ENCODE assay signal across 22 cellular contexts in the genomic region with DNA sequence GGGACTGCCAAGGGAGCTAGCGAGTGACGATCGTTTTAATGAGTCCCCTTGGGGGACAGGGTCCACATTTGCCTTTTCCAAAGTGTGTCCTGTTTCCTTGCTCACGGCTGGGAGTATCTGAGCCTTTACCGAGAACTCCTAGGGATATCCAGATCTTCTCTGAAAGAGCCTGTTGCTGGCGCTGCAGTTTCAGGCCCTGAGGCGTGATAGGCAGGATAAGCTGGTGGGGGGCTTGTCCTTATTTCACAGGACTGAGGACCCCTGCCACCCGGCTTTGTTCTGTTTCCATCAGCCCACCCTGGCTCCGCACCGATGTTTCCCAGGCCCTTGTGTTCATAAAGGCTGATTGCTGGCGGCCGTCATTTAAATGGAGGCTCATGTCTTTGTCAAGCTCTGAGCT. TPM values are rescaled to one million over a fixed set of nuclear protein-coding genes. Genes with fewer than 3 reads are reported as not detected.
DNase-seq lines count a peak whose midpoint lies in the region; ATAC-seq and TF ChIP-seq lines count a peak whose summit lies in the region.
"Had no signal": no experiment of that assay in that cellular context is flagged by ENCODE, and none has a peak within 500 bp of the region (broad histone marks: within the 10 kb centered on the region; RNA-seq: fewer than 3 reads in every experiment).

No MANE protein-coding gene starts in this region.

- H3K79me2 ChIP-seq in GM23338 (replicated peaks; ENCODE audit: insufficient read depth) (no peaks in the 10 kb centered on the region), osteoblast (ENCODE audit: insufficient read depth, low read length) (no peaks in the 10 kb centered on the region)

- H3K9me3 Mint-ChIP-seq in GM23338 = no peaks in the 10 kb centered on the region
- H3K9me3 Mint-ChIP-seq in activated T-helper 17 cell treated with anti-CD3 and anti-CD28 coated beads, Interleukin-2, amount 50 U/mL, for 72 hours = no peaks in the 10 kb centered on the region
- H3K9me3 Mint-ChIP-seq in stimulated activated effector memory CD8-positive, alpha-beta T cell treated with anti-CD3 and anti-CD28 coated beads, Interleukin-12 subunit alpha, Interleukin-12 subunit beta, amount 100 ng/mL, for 72 hours = no peaks in the 10 kb centered on the region

- H3K27me3 Mint-ChIP-seq in GM23338 (ENCODE audit: insufficient read depth, low read depth, poor library complexity) = peaks cover 2% of the 10 kb centered on the region
- no peaks in the 10 kb centered on the region for H3K27me3 Mint-ChIP-seq in activated T-helper 17 cell treated with anti-CD3 and anti-CD28 coated beads, Interleukin-2, amount 50 U/mL, for 72 hours

- H3K9ac ChIP-seq in NT2/D1 (ENCODE audit: insufficient read length, low read depth) (peak overlapping the region; percentile 57), iPS-15b (ENCODE audit: low read depth, low read length) (peak overlapping the region; percentile 17)

- TF ChIP-seq CTCF in GM23338 (conservative IDR thresholded peaks at IDR 0.05; ENCODE audit: low read depth in 2 of 2) = no peak
- TF ChIP-seq CTCF in osteoblast (IDR thresholded peaks at IDR 0.05; ENCODE audit: extremely low read depth, low read depth, low read length) = no peak

- no peaks in the 10 kb centered on the region for H3K27me3 ChIP-seq in GM23338 (ENCODE audit: insufficient read depth)
- peaks cover 12% of the 10 kb centered on the region for H3K27me3 ChIP-seq in NT2/D1 (ENCODE audit: insufficient read depth, insufficient read length)
- H3K27me3 ChIP-seq in iPS-15b (ENCODE audit: control insufficient read depth, insufficient read depth, low read length) = no peaks in the 10 kb centered on the region
- peaks cover 6% of the 10 kb centered on the region for H3K27me3 ChIP-seq in osteoblast (ENCODE audit: insufficient read depth, low read length)
- H3K27me3 ChIP-seq: BE2C had no signal

- H3K9me2 ChIP-seq in GM23338 (ENCODE audit: insufficient read depth) = no peaks in the 10 kb centered on the region

- no peaks in the 10 kb centered on the region for H4K20me1 ChIP-seq in GM23338 (replicated peaks; ENCODE audit: insufficient read depth)
- no peaks in the 10 kb centered on the region for H4K20me1 ChIP-seq in osteoblast (ENCODE audit: insufficient read depth, low read length)

- H3K36me3 Mint-ChIP-seq in GM23338 (ENCODE audit: low read depth) = no peaks in the 10 kb centered on the region
- no peaks in the 10 kb centered on the region for H3K36me3 Mint-ChIP-seq in activated T-helper 17 cell treated with anti-CD3 and anti-CD28 coated beads, Interleukin-2, amount 50 U/mL, for 72 hours (ENCODE audit: low read depth)
- no peaks in the 10 kb centered on the region for H3K36me3 Mint-ChIP-seq in stimulated activated effector memory CD8-positive, alpha-beta T cell treated with anti-CD3 and anti-CD28 coated beads, Interleukin-12 subunit alpha, Interleukin-12 subunit beta, amount 100 ng/mL, for 72 hours
- H3K36me3 Mint-ChIP-seq: CD14-positive monocyte had no signal

- H3K27ac ChIP-seq in GM23338 (ENCODE audit: low read depth) (no peak overlapping the region), osteoblast (ENCODE audit: low read depth, low read length) (no peak overlapping the region)

- no peaks in the 10 kb centered on the region for H3K9me3 ChIP-seq in NT2/D1 (ENCODE audit: insufficient read depth, low read length)
- H3K9me3 ChIP-seq in iPS-15b (ENCODE audit: control insufficient read depth, insufficient read depth, low read length) = no peaks in the 10 kb centered on the region
- no peaks in the 10 kb centered on the region for H3K9me3 ChIP-seq in osteoblast (ENCODE audit: low read depth, low read length)
- H3K9me3 ChIP-seq: BE2C had no signal

- H3K36me3 ChIP-seq in GM23338 (ENCODE audit: insufficient read depth) (no peaks in the 10 kb centered on the region), NT2/D1 (ENCODE audit: insufficient read depth, insufficient read length, low read length) (no peaks in the 10 kb centered on the region), iPS-15b (ENCODE audit: control insufficient read depth, insufficient read depth, low read length) (no peaks in the 10 kb centered on the region), osteoblast (ENCODE audit: insufficient read depth, low read length) (no peaks in the 10 kb centered on the region)
- H3K36me3 ChIP-seq: BE2C had no signal

- DNase-seq in GM23338 (ENCODE audit: low spot score) (no peak), NT2/D1 (ENCODE audit: low read depth, low spot score) (no peak), osteoblast (ENCODE audit: insufficient read length, low spot score, missing footprints) (peak; percentile 21), NCI-H69 (lab: John Stamatoyannopoulos, UW) (no peak)
- no peak for DNase-seq in stimulated activated effector memory CD8-positive, alpha-beta T cell treated with anti-CD3 and anti-CD28 coated beads, Interleukin-12 subunit alpha, Interleukin-12 subunit beta, amount 100 ng/mL, for 72 hours (ENCODE audit: low spot score in 2 of 2)
- DNase-seq: BE2C, Calu3, DMS79 treated with DMSO at 0.1 percent for 48 hours, H7, KBM-7, MV-4-11, NCI-H1105 treated with DMSO at 0.1 percent for 48 hours, NCI-H146, NCI-H1930, NCI-H2107, NCI-H446 treated with DMSO at 0.1 percent for 48 hours, NCI-H526, RPMI8226, SHP77 treated with DMSO at 0.1 percent for 48 hours had no signal

- H3K4me3 Mint-ChIP-seq in GM23338 = no peak overlapping the region
- H3K4me3 Mint-ChIP-seq in activated T-helper 17 cell treated with anti-CD3 and anti-CD28 coated beads, Interleukin-2, amount 50 U/mL, for 72 hours = no peak overlapping the region
- no peak overlapping the region for H3K4me3 Mint-ChIP-seq in stimulated activated effector memory CD8-positive, alpha-beta T cell treated with anti-CD3 and anti-CD28 coated beads, Interleukin-12 subunit alpha, Interleukin-12 subunit beta, amount 100 ng/mL, for 72 hours
- H3K4me3 Mint-ChIP-seq: CD14-positive monocyte had no signal

- H3K27ac Mint-ChIP-seq in GM23338 = no peak overlapping the region
- H3K27ac Mint-ChIP-seq in activated T-helper 17 cell treated with anti-CD3 and anti-CD28 coated beads, Interleukin-2, amount 50 U/mL, for 72 hours = no peak overlapping the region
- H3K27ac Mint-ChIP-seq in stimulated activated effector memory CD8-positive, alpha-beta T cell treated with anti-CD3 and anti-CD28 coated beads, Interleukin-12 subunit alpha, Interleukin-12 subunit beta, amount 100 ng/mL, for 72 hours = no peak overlapping the region
- H3K27ac Mint-ChIP-seq: CD14-positive monocyte had no signal

- H3K4me2 ChIP-seq in GM23338 (no peak overlapping the region), osteoblast (ENCODE audit: insufficient read depth, low read length) (no peak overlapping the region)

- ATAC-seq in GM23338 = peak; percentile 57
- no peak for ATAC-seq in activated T-helper 17 cell treated with anti-CD3 and anti-CD28 coated beads, Interleukin-2, amount 50 U/mL, for 72 hours (replicated peaks)
- no peak for ATAC-seq in stimulated activated effector memory CD8-positive, alpha-beta T cell treated with anti-CD3 and anti-CD28 coated beads, Interleukin-12 subunit alpha, Interleukin-12 subunit beta, amount 100 ng/mL, for 72 hours

- H3F3A ChIP-seq in GM23338 (replicated peaks; ENCODE audit: low read depth) = no peaks in the 10 kb centered on the region; the same call in 1 of the 2 replicates

- H3K4me1 ChIP-seq in GM23338 (ENCODE audit: insufficient read depth) (peaks cover 5% of the 10 kb centered on the region; the same call in 1 of the 2 replicates), NT2/D1 (ENCODE audit: insufficient read depth, insufficient read length) (peaks cover 5% of the 10 kb centered on the region), iPS-15b (ENCODE audit: control insufficient read depth, insufficient read depth, low read length) (no peaks in the 10 kb centered on the region), osteoblast (ENCODE audit: insufficient read depth, low read length) (peaks cover 10% of the 10 kb centered on the region)

- no peak overlapping the region for H3K4me3 ChIP-seq in GM23338
- no peak overlapping the region for H3K4me3 ChIP-seq in NT2/D1 (ENCODE audit: insufficient read length, low read depth)
- H3K4me3 ChIP-seq in iPS-15b (ENCODE audit: low read depth, low read length) = no peak overlapping the region
- H3K4me3 ChIP-seq in osteoblast (ENCODE audit: insufficient read depth, low read length) = no peak overlapping the region

- H2AFZ ChIP-seq in GM23338 (0 out of 2 replicates have a peak overlapping the region, but pooled peaks have one; percentile 56), osteoblast (ENCODE audit: low read length) (no peak overlapping the region)

- peaks cover 8% of the 10 kb centered on the region for H3K4me1 Mint-ChIP-seq in GM23338
- no peaks in the 10 kb centered on the region for H3K4me1 Mint-ChIP-seq in activated T-helper 17 cell treated with anti-CD3 and anti-CD28 coated beads, Interleukin-2, amount 50 U/mL, for 72 hours
- no peaks in the 10 kb centered on the region for H3K4me1 Mint-ChIP-seq in stimulated activated effector memory CD8-positive, alpha-beta T cell treated with anti-CD3 and anti-CD28 coated beads, Interleukin-12 subunit alpha, Interleukin-12 subunit beta, amount 100 ng/mL, for 72 hours
- H3K4me1 Mint-ChIP-seq: CD14-positive monocyte had no signal

TF ChIP-seq in GM23338, 12 proteins besides CTCF, POLR2A, EP300 and RAD21 (continues in another document):
- TF ChIP-seq CREB1 (CRISPR knock-in tag; IDR thresholded peaks at IDR 0.05; ENCODE audit: low read depth) = no peak

RNA-seq across cellular contexts. Expression of gene NPTXR, which starts 9.3 kb away (rescaled TPM):
- total RNA-seq in GM23338 (2014; rRNA removed; shearing (Covaris generic)) = 9.3 and 13.4 TPM in 2 replicates
- polyA plus RNA-seq in GM23338 (2016; fragmentation: Nextera tagmentation; extraction: Ambion mirVana) = 0.75 and 0.89 TPM in 2 replicates
- total RNA-seq in osteoblast = 0.72 and 1.5 TPM in 2 replicates
- under 1 TPM; 0.77 to 0.82 TPM for total RNA-seq in activated T-helper 17 cell treated with anti-CD3 and anti-CD28 coated beads, Interleukin-2, amount 50 U/mL, for 72 hours
- polyA plus RNA-seq: CD14-positive monocyte had no signal

RNA-seq across cellular contexts. Expression of gene CBX6, which starts 18.9 kb away (rescaled TPM):
- 18.2 and 23.0 TPM in 2 replicates for total RNA-seq in GM23338 (2014; rRNA removed; shearing (Covaris generic))
- 17.4 and 18.5 TPM in 2 replicates for polyA plus RNA-seq in GM23338 (2016; fragmentation: Nextera tagmentation; extraction: Ambion mirVana)
- 58.6 and 59.5 TPM in 2 replicates for total RNA-seq in osteoblast
- total RNA-seq in activated T-helper 17 cell treated with anti-CD3 and anti-CD28 coated beads, Interleukin-2, amount 50 U/mL, for 72 hours = 10 to 100 TPM; 60.1 to 62.9 TPM

RNA-seq across cellular contexts. Expression of gene DNAL4, which starts 59.2 kb away (rescaled TPM):
- 10.0 and 11.3 TPM in 2 replicates for total RNA-seq in GM23338 (2014; rRNA removed; shearing (Covaris generic))
- 8.7 and 9.3 TPM in 2 replicates for polyA plus RNA-seq in GM23338 (2016; fragmentation: Nextera tagmentation; extraction: Ambion mirVana)
- total RNA-seq in osteoblast = 15.9 and 17.0 TPM in 2 replicates
- total RNA-seq in activated T-helper 17 cell treated with anti-CD3 and anti-CD28 coated beads, Interleukin-2, amount 50 U/mL, for 72 hours = 1 to 10 TPM; 5.0 to 5.2 TPM
